Comparison of ENCODE assay signal across 20 cellular contexts in genomic region chr1:27331426-27331825, GRCh38. TPM values are rescaled to one million over a fixed set of nuclear protein-coding genes. Genes with fewer than 3 reads are reported as not detected.
"Had no signal": no experiment of that assay in that cellular context is flagged by ENCODE, and none has a peak within 500 bp of the region (broad histone marks: within the 10 kb centered on the region; RNA-seq: fewer than 3 reads in every experiment).

No MANE protein-coding gene starts in this region.

- H3K9ac ChIP-seq: parathyroid adenoma had no signal

- H3K9me3 Mint-ChIP-seq: naive thymus-derived CD4-positive, alpha-beta T cell had no signal

- H3K9me3 ChIP-seq: gastrocnemius medialis, SJCRH30, tibial artery had no signal

- ATAC-seq: gastrocnemius medialis; naive thymus-derived CD4-positive, alpha-beta T cell; stimulated activated naive CD8-positive, alpha-beta T cell treated with anti-CD3 and anti-CD28 coated beads, Interleukin-15, Interleukin-2, amounts not matched to agents 100 U/mL and 50 U/mL, for 24 hours had no signal

- H3K4me1 ChIP-seq: parathyroid adenoma had no signal

- H3K27ac ChIP-seq: brain microvascular endothelial cell, gastrocnemius medialis, parathyroid adenoma, SJCRH30, tibial artery, VCaP had no signal

- H3K27me3 Mint-ChIP-seq: naive thymus-derived CD4-positive, alpha-beta T cell had no signal

- DNase-seq: activated CD4-positive, CD25-positive, alpha-beta regulatory T cell treated with anti-CD3 and anti-CD28 coated beads, Interleukin-2, amount 50 U/mL, for 72 hours; activated gamma-delta T cell treated with Interleukin-2 at 50 U/mL for 16 hours; activated T-cell treated with anti-CD3 and anti-CD28 coated beads, Interleukin-2, amount 50 U/mL, for 48 hours; anterior cingulate cortex; brain microvascular endothelial cell; cortex of kidney; gastrocnemius medialis; head of caudate nucleus; mesendoderm; naive thymus-derived CD4-positive, alpha-beta T cell; SJCRH30; stimulated activated CD4-positive, alpha-beta T cell treated with anti-CD3 and anti-CD28 coated beads, Interleukin-12 subunit alpha, Interleukin-12 subunit beta, amount 100 ng/mL, for 4 hours; stimulated activated CD4-positive, alpha-beta T cell treated with anti-CD3 and anti-CD28 coated beads, Interleukin-1b, Interleukin-23, amount 100 ng/mL, for 48 hours; stimulated activated naive CD8-positive, alpha-beta T cell treated with anti-CD3 and anti-CD28 coated beads, Interleukin-15, Interleukin-2, amounts not matched to agents 100 U/mL and 50 U/mL, for 24 hours; tibial artery had no signal

- H3K4me3 ChIP-seq: gastrocnemius medialis, SJCRH30, tibial artery had no signal

- H3K27me3 ChIP-seq: brain microvascular endothelial cell, gastrocnemius medialis, SJCRH30, tibial artery had no signal

RNA-seq across cellular contexts. Expression of gene FCN3, which starts 43.2 kb away (rescaled TPM):
- total RNA-seq: kidney epithelial cell; naive thymus-derived CD4-positive, alpha-beta T cell; SJCRH30; T-helper 1 cell treated with Interleukin-12 subunit alpha and Interleukin-12 subunit beta and Interleukin-4 antibody, amounts not matched to agents 30 ng/mL and 1 ng/mL, for 36 hours had no signal

RNA-seq across cellular contexts. Expression of gene CD164L2, which starts 51.7 kb away (rescaled TPM):
- total RNA-seq: gastrocnemius medialis; liver; SJCRH30; T-helper 1 cell treated with Interleukin-12 subunit alpha and Interleukin-12 subunit beta and Interleukin-4 antibody, amounts not matched to agents 30 ng/mL and 1 ng/mL, for 36 hours had no signal
